ENCODE assay signal across 7 cellular contexts in the genomic region with DNA sequence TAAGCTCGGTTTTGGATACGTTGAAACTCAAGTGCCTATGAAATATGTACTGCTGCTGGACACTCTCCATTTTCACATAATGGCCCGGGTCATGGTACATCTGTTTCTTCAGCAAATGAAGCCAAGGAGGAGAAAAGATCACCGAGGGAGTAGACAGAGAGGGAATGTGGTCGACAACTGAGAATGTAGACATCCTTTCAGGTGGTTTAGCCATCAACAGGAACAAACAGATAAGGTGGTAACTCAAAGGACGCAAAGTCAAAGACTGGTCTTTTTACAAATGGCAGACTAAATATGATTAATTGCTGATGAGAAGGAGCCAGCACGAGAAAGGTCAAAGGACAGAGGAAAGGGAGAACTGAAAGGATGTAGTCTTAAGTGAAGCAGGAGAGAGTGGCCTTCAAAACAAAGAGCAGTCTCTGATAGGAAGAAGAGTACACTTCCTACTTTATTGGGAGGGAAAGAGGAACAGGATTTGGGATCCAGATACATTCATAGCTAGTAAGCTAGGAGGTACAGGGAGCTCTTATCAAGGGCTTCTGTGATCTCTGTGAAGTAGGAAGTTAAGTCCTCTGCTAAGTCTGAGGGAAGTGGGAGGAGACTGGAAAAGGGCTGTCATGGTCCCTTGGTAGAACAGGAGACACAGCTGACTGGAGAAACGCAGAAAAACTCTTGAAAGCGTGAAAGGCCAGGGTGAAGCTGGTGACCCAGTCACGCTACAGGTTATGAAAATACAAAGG. TPM values are rescaled to one million over a fixed set of nuclear protein-coding genes. Genes with fewer than 3 reads are reported as not detected.
DNase-seq lines count a peak whose midpoint lies in the region; ATAC-seq and TF ChIP-seq lines count a peak whose summit lies in the region.

No MANE protein-coding gene starts in this region.

- TF ChIP-seq CTCF in tibial nerve (IDR thresholded peaks at IDR 0.05): no peak

- no peak overlapping the region for H3K4me3 ChIP-seq in tibial nerve

- intact Hi-C loops in left ventricle myocardium superior (cut with micrococcal nuclease): loop anchor here (5.0 kb wide), 1 partner anchor 223 kb away; no protein-coding TSS in a partner anchor

- no peak for TF ChIP-seq EP300 in tibial nerve (IDR thresholded peaks at IDR 0.05)

- DNase-seq in KBM-7 (peak; percentile 54), naive B cell (peak; percentile 71), tibial nerve (ENCODE audit: low spot score in 2 of 2) (no peak), RKO (ENCODE audit: low spot score) (no peak), left ventricle myocardium superior (no peak)

- H3K36me3 Mint-ChIP-seq in naive B cell: peaks cover 0 to 4% of the 10 kb centered on the region in 2 donors

- peak overlapping the region in 1 of 4 donors; percentile 6 for H3K27ac ChIP-seq in tibial nerve

- H3K27me3 ChIP-seq in tibial nerve: no peaks in the 10 kb centered on the region

- peak; percentile 77 for ATAC-seq in GM19043 (IDR thresholded peaks at IDR 0.05; ENCODE audit: low read depth, unreplicated experiment)
- ATAC-seq in HG02610 (IDR thresholded peaks at IDR 0.05; ENCODE audit: unreplicated experiment): peak; percentile 81
- peak; percentile 84 to 87 for ATAC-seq in naive B cell (ENCODE audit: low read depth in 2 of 2)
- ATAC-seq in left ventricle myocardium superior: no peak

- H3K27me3 Mint-ChIP-seq in naive B cell: no peaks in the 10 kb centered on the region

- H3K27ac Mint-ChIP-seq in naive B cell: peak overlapping the region; percentile 90 to 99 (median 96)

- 74 to 77% methylated on average over 10 of the region's 10 CpGs for WGBS in tibial nerve, 2 donors

- in situ Hi-C loops in KBM-7 (cut with MboI; ENCODE audit: low pct_unique_long_range_greater_than_20kb, low sequenced_read_pairs): no loop called here

- H3K9me3 ChIP-seq in tibial nerve: no peaks in the 10 kb centered on the region

- H3K9me3 Mint-ChIP-seq in naive B cell: no peaks in the 10 kb centered on the region

- H3K36me3 ChIP-seq in tibial nerve: peaks cover 0 to 88% (median 3%) of the 10 kb centered on the region in 3 donors

- TF ChIP-seq POLR2A in tibial nerve (IDR thresholded peaks at IDR 0.05): no peak

- H3K4me1 Mint-ChIP-seq in naive B cell: peaks cover 30 to 47% (median 43%) of the 10 kb centered on the region in 3 donors

- H3K4me1 ChIP-seq in tibial nerve: peaks cover 0 to 13% (median 1%) of the 10 kb centered on the region in 4 donors

- peak overlapping the region; percentile 6 to 82 (median 56) for H3K4me3 Mint-ChIP-seq in naive B cell

RNA-seq across cellular contexts. Expression of a gene that starts 28.3 kb away (rescaled TPM):
- 10 to 100 TPM; 17.7 to 20.9 (median 20.2) TPM for polyA plus RNA-seq in naive B cell (ENCODE audit: low read depth in 6 of 6)
- total RNA-seq in tibial nerve (10 to 100 TPM; 24.9 to 56.1 (median 43.2) TPM), left ventricle myocardium superior (30.6 TPM)

RNA-seq across cellular contexts. Expression of a gene that starts 45.9 kb away (rescaled TPM):
- not detected for polyA plus RNA-seq in naive B cell (ENCODE audit: low read depth in 6 of 6)
- 1 to 10 TPM in 1 of 4 donors, under 1 TPM in 1, not detected in 2; 0.39 to 1.0 TPM for total RNA-seq in tibial nerve
- total RNA-seq in left ventricle myocardium superior: 2,149 TPM

Comparison
In these comparisons a context has a peak if more than half of its experiments do, and no peak if none do; other contexts are left out.
1. DNase-seq: peak in KBM-7 (single experiment) and naive B cell (single experiment); none in tibial nerve (0 of 2), RKO (single experiment) and left ventricle myocardium superior (single experiment).
2. RNA of a gene that starts 45.9 kb away (total RNA-seq): 2,149 TPM in left ventricle myocardium superior (single experiment); 0.39 to 1.0 TPM in tibial nerve; every median in the first group is over 1,000 times any median in the second.